23 cellular contexts compared by ENCODE assay signal in genomic region chr6:119614138-119614537, GRCh38.
DNase-seq lines count a peak whose midpoint lies in the region; ATAC-seq and TF ChIP-seq lines count a peak whose summit lies in the region.
"Had no signal": no experiment of that assay in that cellular context is flagged by ENCODE, and none has a peak within 500 bp of the region (broad histone marks: within the 10 kb centered on the region; RNA-seq: fewer than 3 reads in every experiment).

No MANE protein-coding gene starts in this region.

- no TSS peak for BruUV-seq in OCI-LY7 (replicated peaks; lab: Mats Ljungman, UMichigan)

- CTCF ChIA-PET in OCI-LY7 (lab: Charles Lee; ENCODE audit: unreplicated experiment), result no interaction called here

- no peak overlapping the region for H4K12ac ChIP-seq in trophoblast cell (ENCODE audit: low read depth, low read length)

- no CpG with 5 or more reads among the region's 1 CpG for WGBS in trophoblast cell (ENCODE audit: extremely low coverage, insufficient coverage, insufficient read length)

- no peaks in the 10 kb centered on the region for H3K79me1 ChIP-seq in trophoblast cell (ENCODE audit: low read length)

- no peak overlapping the region for H3K4ac ChIP-seq in trophoblast cell (ENCODE audit: low read depth, low read length)

- peak overlapping the region; percentile 21 for H2BK12ac ChIP-seq in trophoblast cell (ENCODE audit: low read length)

- no peaks in the 10 kb centered on the region for H3K79me2 ChIP-seq in OCI-LY7 (ENCODE audit: insufficient read depth, low read depth, low read length)
- no peaks in the 10 kb centered on the region for H3K79me2 ChIP-seq in trophoblast cell (ENCODE audit: control insufficient read depth, insufficient read depth, low read length, poor library complexity)

- H2BK120ac ChIP-seq in trophoblast cell (ENCODE audit: insufficient read depth, low read length, poor library complexity), result no peak overlapping the region

- no peaks in the 10 kb centered on the region for H4K20me1 ChIP-seq in OCI-LY7 (ENCODE audit: insufficient read depth, low read length)

- no peak overlapping the region for H4K91ac ChIP-seq in trophoblast cell (ENCODE audit: low read depth, low read length)

- no peak overlapping the region for H2BK5ac ChIP-seq in trophoblast cell (ENCODE audit: low read depth, low read length, poor library complexity)

- no peak overlapping the region for H4K8ac ChIP-seq in trophoblast cell (ENCODE audit: low read depth, low read length)

- H3K9me3 ChIP-seq in OCI-LY7 (ENCODE audit: low read length), result peaks cover 16% of the 10 kb centered on the region; the same call in 1 of the 2 replicates
- H3K9me3 ChIP-seq in trophoblast cell (ENCODE audit: insufficient read depth, low read depth, low read length), result no peaks in the 10 kb centered on the region
- H3K9me3 ChIP-seq: SK-N-SH had no signal

- peak; percentile 9 for DNase-seq in ELR (ENCODE audit: low read depth)
- DNase-seq in OCI-LY7 (ENCODE audit: low spot score), result no peak
- peak; percentile 44 for DNase-seq in fibroblast of mammary gland (ENCODE audit: low read depth)
- no peak for DNase-seq in trophoblast cell
- DNase-seq in NCI-H1105 treated with DMSO at 0.1 percent for 48 hours (lab: John Stamatoyannopoulos, UW), result no peak
- DNase-seq in globus pallidus (ENCODE audit: low spot score), result no peak
- no peak for DNase-seq in NCI-H510A treated with DMSO at 0.1 percent for 48 hours (lab: John Stamatoyannopoulos, UW)
- DNase-seq: DMS79, H7, HFFc6, MM.1S, NCI-H1048, NCI-H1436, NCI-H187 treated with DMSO at 0.1 percent for 48 hours, NCI-H226, NCI-H524, NCI-H82, OCI-M1, RPMI8226, SHP77, SK-N-SH had no signal

- H3K9me2 ChIP-seq in OCI-LY7 (ENCODE audit: insufficient read depth, low read length), result no peaks in the 10 kb centered on the region
- H3K9me2 ChIP-seq: SK-N-SH had no signal

- intact Hi-C loops in OCI-LY7 (cut with micrococcal nuclease; ENCODE audit: unreplicated experiment), result no loop called here

- no peaks in the 10 kb centered on the region for H3K27me3 ChIP-seq in trophoblast cell (ENCODE audit: insufficient read depth, low read length)

- H3K18ac ChIP-seq in trophoblast cell (ENCODE audit: low read length), result no peak overlapping the region

- no peak overlapping the region for H3K9ac ChIP-seq in trophoblast cell (ENCODE audit: low read length)
- H3K9ac ChIP-seq: SK-N-SH had no signal

- H3K27ac ChIP-seq in OCI-LY7 (ENCODE audit: low read depth, low read length, poor library complexity, severe bottlenecking) (no peak overlapping the region), trophoblast cell (ENCODE audit: low read depth, low read length) (no peak overlapping the region)
- H3K27ac ChIP-seq: C4-2B had no signal

- no peak overlapping the region for H3K4me3 ChIP-seq in OCI-LY7 (ENCODE audit: low read depth, low read length, poor library complexity, severe bottlenecking)
- no peak overlapping the region for H3K4me3 ChIP-seq in fibroblast of mammary gland (ENCODE audit: control insufficient read depth, low read depth, low read length)
- no peak overlapping the region for H3K4me3 ChIP-seq in trophoblast cell (ENCODE audit: low read depth, low read length)

- no peak overlapping the region for H3K14ac ChIP-seq in trophoblast cell (ENCODE audit: low read length)

- H2AK5ac ChIP-seq in trophoblast cell (ENCODE audit: low read length), result no peak overlapping the region

- 0 out of 2 replicates have a peak, but pooled peaks cover 6% of the 10 kb centered on the region for H3K36me3 ChIP-seq in OCI-LY7 (ENCODE audit: insufficient read depth, low read length)
- no peaks in the 10 kb centered on the region for H3K36me3 ChIP-seq in trophoblast cell (ENCODE audit: control insufficient read depth in 1 of 2, insufficient read depth in 2 of 2, low read length in 2 of 2)

- POLR2A ChIA-PET in OCI-LY7 (lab: Charles Lee), result interaction anchor here (0.6 to 0.7 kb wide), 2 partner anchors 171 to 176 kb away, joined by 3 to 4 read pairs; no protein-coding TSS in a partner anchor

- peaks cover 19% of the 10 kb centered on the region for H3K4me1 ChIP-seq in OCI-LY7 (ENCODE audit: insufficient read depth, low read length, poor library complexity, severe bottlenecking)
- peaks cover 3 to 4% of the 10 kb centered on the region in 2 experiments for H3K4me1 ChIP-seq in trophoblast cell (ENCODE audit: control insufficient read depth in 1 of 2, insufficient read depth in 2 of 2, low read length in 2 of 2)

- H3K4me2 ChIP-seq in OCI-LY7 (ENCODE audit: low read length) (no peak overlapping the region), trophoblast cell (ENCODE audit: low read length) (no peak overlapping the region)
- H3K4me2 ChIP-seq: SK-N-SH had no signal

- no peak for ATAC-seq in HG03108 (IDR thresholded peaks at IDR 0.05; ENCODE audit: unreplicated experiment)

- TF ChIP-seq CTCF in OCI-LY7 (conservative IDR thresholded peaks at IDR 0.05; ENCODE audit: low read length) (no peak), fibroblast of mammary gland (conservative IDR thresholded peaks at IDR 0.05; ENCODE audit: control insufficient read depth, insufficient read depth, low read depth, low read length) (no peak)

- H2AFZ ChIP-seq in OCI-LY7 (ENCODE audit: low read length), result peak overlapping the region; percentile 24; the same call in 1 of the 2 replicates
- no peak overlapping the region for H2AFZ ChIP-seq in trophoblast cell (ENCODE audit: insufficient read depth, low read length, poor library complexity)

- no peak overlapping the region for H3K23ac ChIP-seq in trophoblast cell (ENCODE audit: low read length)

Comparison
In these comparisons a context has a peak if more than half of its experiments do, and no peak if none do; other contexts are left out.
1. DNase-seq: peak in ELR (single experiment) and fibroblast of mammary gland (single experiment); none in OCI-LY7 (single experiment), trophoblast cell (0 of 2), NCI-H1105 treated with DMSO at 0.1 percent for 48 hours (single experiment), globus pallidus (single experiment) and NCI-H510A treated with DMSO at 0.1 percent for 48 hours (single experiment).